ENCODE assay signal across 22 cellular contexts in the genomic region with DNA sequence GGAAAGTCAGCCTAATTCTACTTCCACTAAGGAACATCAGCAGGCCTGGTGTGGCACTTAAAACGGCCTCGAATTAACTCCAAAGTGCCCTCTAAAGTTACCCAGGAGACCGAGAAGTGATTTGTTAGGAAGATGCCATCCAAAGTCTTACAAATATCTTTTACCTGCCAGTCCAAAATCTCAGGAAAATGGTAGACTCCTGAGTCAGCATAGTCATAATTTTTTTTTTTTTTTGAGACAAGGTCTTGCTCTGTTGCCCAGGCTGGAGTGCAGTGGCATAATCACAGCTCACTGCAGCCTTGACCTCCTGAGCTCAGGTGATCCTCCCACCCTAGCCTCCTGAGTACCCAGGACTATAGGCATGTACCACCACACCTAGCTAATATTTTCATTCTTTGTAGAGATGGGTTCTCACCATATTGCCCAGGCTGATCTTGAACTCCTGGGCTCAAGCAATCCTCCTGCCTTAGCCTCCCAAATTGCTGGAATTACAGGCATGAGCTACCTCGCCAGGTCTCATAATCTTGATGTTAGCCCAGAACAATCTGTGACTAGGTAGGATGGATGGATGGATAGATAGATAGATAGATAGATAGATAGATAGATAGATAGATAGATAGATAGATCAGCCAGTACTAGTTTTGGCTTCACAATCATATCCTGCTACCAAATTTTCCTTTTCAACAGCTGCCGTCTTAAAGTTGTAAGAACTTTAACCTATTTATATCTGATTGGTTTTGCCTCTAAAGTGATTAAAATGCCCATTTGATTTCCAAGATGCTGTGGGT. TPM values are rescaled to one million over a fixed set of nuclear protein-coding genes. Genes with fewer than 3 reads are reported as not detected.
DNase-seq lines count a peak whose midpoint lies in the region; ATAC-seq, FAIRE-seq and TF ChIP-seq lines count a peak whose summit lies in the region.
"Had no signal": no experiment of that assay in that cellular context is flagged by ENCODE, and none has a peak within 500 bp of the region (broad histone marks: within the 10 kb centered on the region; RNA-seq: fewer than 3 reads in every experiment).

No MANE protein-coding gene starts in this region.

- H3K4me3 ChIP-seq in A549: no peak overlapping the region
- no peak overlapping the region for H3K4me3 ChIP-seq in stomach

- H3K4me1 ChIP-seq in A549: peaks cover 6% of the 10 kb centered on the region
- peaks cover 8% of the 10 kb centered on the region for H3K4me1 ChIP-seq in foreskin keratinocyte
- peaks cover 9 to 25% (median 15%) of the 10 kb centered on the region in 4 donors for H3K4me1 ChIP-seq in stomach

- intact Hi-C loops in stomach (cut with DNase I; ENCODE audit: low total_unique reads): no loop called here

- H3K36me3 Mint-ChIP-seq in activated T-helper 17 cell treated with anti-CD3 and anti-CD28 coated beads, Interleukin-2, amount 50 U/mL, for 72 hours (ENCODE audit: low read depth): no peaks in the 10 kb centered on the region
- H3K36me3 Mint-ChIP-seq in osteocyte (ENCODE audit: unreplicated experiment): no peaks in the 10 kb centered on the region
- H3K36me3 Mint-ChIP-seq: IgD-negative memory B cell had no signal

- no peaks in the 10 kb centered on the region for H3K27me3 ChIP-seq in foreskin keratinocyte
- no peaks in the 10 kb centered on the region for H3K27me3 ChIP-seq in stomach
- H3K27me3 ChIP-seq: BE2C had no signal

- peak overlapping the region; percentile 37 for H3K27ac Mint-ChIP-seq in activated T-helper 17 cell treated with anti-CD3 and anti-CD28 coated beads, Interleukin-2, amount 50 U/mL, for 72 hours
- H3K27ac Mint-ChIP-seq in osteocyte (ENCODE audit: unreplicated experiment): no peak overlapping the region
- H3K27ac Mint-ChIP-seq: CD4-positive, alpha-beta T cell had no signal

- TF ChIP-seq CTCF in A549 (IDR thresholded peaks at IDR 0.05) (no peak), foreskin keratinocyte (conservative IDR thresholded peaks at IDR 0.05) (no peak), osteocyte (IDR thresholded peaks at IDR 0.05) (no peak), stomach (IDR thresholded peaks at IDR 0.05) (no peak)

- H3K27ac ChIP-seq in A549 (no peak overlapping the region), foreskin keratinocyte (peak overlapping the region; percentile 79), stomach (peak overlapping the region in 1 of 5 donors; percentile 85)
- H3K27ac ChIP-seq: HL-60 had no signal

- H3K9me3 Mint-ChIP-seq in activated T-helper 17 cell treated with anti-CD3 and anti-CD28 coated beads, Interleukin-2, amount 50 U/mL, for 72 hours: peaks cover 3% of the 10 kb centered on the region
- no peaks in the 10 kb centered on the region for H3K9me3 Mint-ChIP-seq in osteocyte (ENCODE audit: unreplicated experiment)
- H3K9me3 Mint-ChIP-seq: CD4-positive, alpha-beta T cell; IgD-negative memory B cell had no signal

- H3K4me3 Mint-ChIP-seq in activated T-helper 17 cell treated with anti-CD3 and anti-CD28 coated beads, Interleukin-2, amount 50 U/mL, for 72 hours: no peak overlapping the region
- H3K4me3 Mint-ChIP-seq in osteocyte (ENCODE audit: unreplicated experiment): no peak overlapping the region
- H3K4me3 Mint-ChIP-seq: CD4-positive, alpha-beta T cell; IgD-negative memory B cell had no signal

- no peak for TF ChIP-seq RAD21 in A549 (conservative IDR thresholded peaks at IDR 0.05 in 1 of 2, IDR thresholded peaks at IDR 0.05 in 1 of 2)

- H3K9me3 ChIP-seq in A549 (no peaks in the 10 kb centered on the region), stomach (no peaks in the 10 kb centered on the region)
- H3K9me3 ChIP-seq: BE2C, Caco-2 had no signal

- H3K4me1 Mint-ChIP-seq in activated T-helper 17 cell treated with anti-CD3 and anti-CD28 coated beads, Interleukin-2, amount 50 U/mL, for 72 hours: peaks cover 40% of the 10 kb centered on the region
- no peaks in the 10 kb centered on the region for H3K4me1 Mint-ChIP-seq in osteocyte (ENCODE audit: unreplicated experiment)

- 58% methylated on average over 5 of the region's 5 CpGs for WGBS in A549 (ENCODE audit: missing lambda C conversion rate)
- 82 to 92% (median 89%) methylated on average over 5 of the region's 5 CpGs for WGBS in stomach, 5 donors

- FAIRE-seq in A549 (lab: Jason Lieb, UNC): no peak
- FAIRE-seq: GM12891, RCC 7860 had no signal

- no peak for TF ChIP-seq EP300 in A549 (IDR thresholded peaks at IDR 0.05)
- TF ChIP-seq EP300 in stomach (IDR thresholded peaks at IDR 0.05): no peak

- TF ChIP-seq POLR2A in A549 (IDR thresholded peaks at IDR 0.05; ENCODE audit: low read length): no peak
- TF ChIP-seq POLR2A in stomach (IDR thresholded peaks at IDR 0.05): no peak

- no peaks in the 10 kb centered on the region for H3K36me3 ChIP-seq in stomach
- H3K36me3 ChIP-seq: BE2C had no signal

- DNase-seq in A549 (ENCODE audit: low read depth in 1 of 2, low spot score in 1 of 2): no peak
- DNase-seq in foreskin keratinocyte: no peak
- peak; percentile 21 for DNase-seq in osteocyte (ENCODE audit: extremely low spot score, unreplicated experiment)
- DNase-seq in stomach: no peak
- DNase-seq in activated CD8-positive, alpha-beta memory T cell treated with anti-CD3 and anti-CD28 coated beads, Interleukin-2, amount 50 U/mL, for 48 hours: no peak
- DNase-seq in NCI-H1105 treated with DMSO at 0.1 percent for 48 hours (lab: John Stamatoyannopoulos, UW): no peak
- DNase-seq: BE2C; Caco-2; CD4-positive, alpha-beta T cell; DMS153; GOT3; Kasumi-1; MM.1S; NCI-H1092; NCI-H2081; NCI-H446 treated with DMSO at 0.1 percent for 48 hours had no signal

- POLR2A ChIA-PET in A549 (lab: Yijun Ruan, JAX): no interaction called here

- H3K27me3 Mint-ChIP-seq in activated T-helper 17 cell treated with anti-CD3 and anti-CD28 coated beads, Interleukin-2, amount 50 U/mL, for 72 hours: no peaks in the 10 kb centered on the region
- H3K27me3 Mint-ChIP-seq in osteocyte (ENCODE audit: unreplicated experiment): peaks cover 10% of the 10 kb centered on the region
- H3K27me3 Mint-ChIP-seq: CD4-positive, alpha-beta T cell had no signal

- no peak for ATAC-seq in A549
- no peak for ATAC-seq in activated T-helper 17 cell treated with anti-CD3 and anti-CD28 coated beads, Interleukin-2, amount 50 U/mL, for 72 hours (replicated peaks)
- no peak for ATAC-seq in foreskin keratinocyte
- ATAC-seq: Right ventricle myocardium inferior had no signal

- CTCF ChIA-PET in A549 (lab: Yijun Ruan, JAX): no interaction called here

- no peak overlapping the region for H3K4me2 ChIP-seq in A549

TF ChIP-seq in A549, 52 proteins besides CTCF, POLR2A, EP300 and RAD21:
- TF ChIP-seq FOSB (CRISPR knock-in tag; IDR thresholded peaks at IDR 0.05) (no peak), MAFK (IDR thresholded peaks at IDR 0.05; ENCODE audit: partially characterized antibody) (peak; percentile 24)
TF ChIP-seq in A549: peak in this region for 1.

RNA-seq across cellular contexts. Expression of gene PPP2R5A, which starts 25.3 kb away (rescaled TPM):
- 33.6 and 37.6 TPM in 2 replicates for polyA plus RNA-seq in A549 (2011; rRNA removed)
- 9.7 and 12.0 TPM in 2 replicates for polyA plus RNA-seq in A549 (2012; cell fraction: cytosol; rRNA removed)
- 6.1 and 6.4 TPM in 2 replicates for polyA plus RNA-seq in A549 (2012; cell fraction: nucleus; rRNA removed)
- polyA plus RNA-seq in A549 (2017; fragmentation: RNase III; extraction: RNeasy Plus Mini Kit Qiagen cat#74134 plus additional on column Dnase treatment): 14.8 to 15.1 TPM (median 14.9 TPM) in 3 replicates
- 6.8 and 7.9 TPM in 2 replicates for polyA minus RNA-seq in A549 (2011; rRNA and poly(A)+ RNA removed)
- total RNA-seq in activated T-helper 17 cell treated with anti-CD3 and anti-CD28 coated beads, Interleukin-2, amount 50 U/mL, for 72 hours: 10 to 100 TPM; 33.6 to 34.9 TPM
- 20.1 and 23.0 TPM in 2 replicates for total RNA-seq in foreskin keratinocyte
- 12.2 and 15.2 TPM in 2 replicates for polyA plus RNA-seq in foreskin keratinocyte
- 17.5 and 17.9 TPM in 2 replicates for total RNA-seq in osteocyte
- total RNA-seq in stomach: 10 to 100 TPM; 38.4 to 69.6 (median 57.2) TPM
- polyA plus RNA-seq in stomach: 10 to 100 TPM; 40.4 to 72.6 (median 40.5) TPM
